ENCODE assay signal across 1 cellular context in the genomic region with DNA sequence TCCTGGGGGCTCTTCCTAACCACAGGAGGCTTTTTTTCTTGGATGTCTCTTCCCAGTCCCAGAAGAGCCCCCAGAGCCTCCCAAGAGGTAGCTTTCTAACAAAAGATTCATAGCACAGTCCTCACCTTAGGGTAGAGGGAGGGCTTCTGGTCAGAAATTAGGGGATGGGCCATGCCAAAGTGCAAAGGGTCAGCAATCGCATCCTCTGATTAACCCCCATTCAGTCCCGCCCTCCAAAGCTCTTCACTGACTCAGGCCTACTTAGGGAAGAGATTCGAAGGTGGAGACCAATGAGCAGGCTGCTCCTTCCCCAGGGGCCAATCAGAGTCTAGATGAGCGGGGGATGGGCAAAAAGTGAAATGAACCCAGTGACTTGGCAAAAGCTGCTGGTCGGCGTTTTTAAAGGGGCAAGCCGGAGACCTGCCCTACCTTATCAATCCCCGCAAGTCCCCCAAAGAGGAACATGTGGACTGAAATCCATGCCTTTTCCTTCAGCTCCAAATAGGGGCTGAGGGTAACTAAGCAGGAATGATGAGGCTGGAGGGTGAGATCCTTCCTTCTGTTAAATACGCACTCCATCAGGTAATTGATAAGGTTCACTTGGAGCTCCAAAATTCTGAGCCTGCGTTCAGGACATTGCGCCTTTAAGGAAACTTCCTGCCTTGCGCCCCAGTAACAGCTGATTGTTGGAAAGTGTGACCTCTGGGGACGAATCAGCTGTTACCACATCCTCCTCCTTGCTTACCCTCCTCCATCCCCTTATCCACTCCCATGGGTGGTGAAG.
TF ChIP-seq lines count a peak whose summit lies in the region.

No MANE protein-coding gene starts in this region.

TF ChIP-seq in HepG2, 621 proteins besides CTCF, POLR2A, EP300 and RAD21 (continued from another document and continues in another):
- TF ChIP-seq, protein P1, sequence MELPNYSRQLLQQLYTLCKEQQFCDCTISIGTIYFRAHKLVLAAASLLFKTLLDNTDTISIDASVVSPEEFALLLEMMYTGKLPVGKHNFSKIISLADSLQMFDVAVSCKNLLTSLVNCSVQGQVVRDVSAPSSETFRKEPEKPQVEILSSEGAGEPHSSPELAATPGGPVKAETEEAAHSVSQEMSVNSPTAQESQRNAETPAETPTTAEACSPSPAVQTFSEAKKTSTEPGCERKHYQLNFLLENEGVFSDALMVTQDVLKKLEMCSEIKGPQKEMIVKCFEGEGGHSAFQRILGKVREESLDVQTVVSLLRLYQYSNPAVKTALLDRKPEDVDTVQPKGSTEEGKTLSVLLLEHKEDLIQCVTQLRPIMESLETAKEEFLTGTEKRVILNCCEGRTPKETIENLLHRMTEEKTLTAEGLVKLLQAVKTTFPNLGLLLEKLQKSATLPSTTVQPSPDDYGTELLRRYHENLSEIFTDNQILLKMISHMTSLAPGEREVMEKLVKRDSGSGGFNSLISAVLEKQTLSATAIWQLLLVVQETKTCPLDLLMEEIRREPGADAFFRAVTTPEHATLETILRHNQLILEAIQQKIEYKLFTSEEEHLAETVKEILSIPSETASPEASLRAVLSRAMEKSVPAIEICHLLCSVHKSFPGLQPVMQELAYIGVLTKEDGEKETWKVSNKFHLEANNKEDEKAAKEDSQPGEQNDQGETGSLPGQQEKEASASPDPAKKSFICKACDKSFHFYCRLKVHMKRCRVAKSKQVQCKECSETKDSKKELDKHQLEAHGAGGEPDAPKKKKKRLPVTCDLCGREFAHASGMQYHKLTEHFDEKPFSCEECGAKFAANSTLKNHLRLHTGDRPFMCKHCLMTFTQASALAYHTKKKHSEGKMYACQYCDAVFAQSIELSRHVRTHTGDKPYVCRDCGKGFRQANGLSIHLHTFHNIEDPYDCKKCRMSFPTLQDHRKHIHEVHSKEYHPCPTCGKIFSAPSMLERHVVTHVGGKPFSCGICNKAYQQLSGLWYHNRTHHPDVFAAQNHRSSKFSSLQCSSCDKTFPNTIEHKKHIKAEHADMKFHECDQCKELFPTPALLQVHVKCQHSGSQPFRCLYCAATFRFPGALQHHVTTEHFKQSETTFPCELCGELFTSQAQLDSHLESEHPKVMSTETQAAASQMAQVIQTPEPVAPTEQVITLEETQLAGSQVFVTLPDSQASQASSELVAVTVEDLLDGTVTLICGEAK (IDR thresholded peaks at IDR 0.05) = no peak
- TF ChIP-seq, protein P1 (CRISPR knock-in tag; IDR thresholded peaks at IDR 0.05) = no peak; the same call in 1 of the 2 replicates
- TF ChIP-seq PAWR (CRISPR knock-in tag; IDR thresholded peaks at IDR 0.05; ENCODE audit: borderline replicate concordance) (no peak), NAIF1 (CRISPR knock-in tag; IDR thresholded peaks at IDR 0.05; ENCODE audit: borderline replicate concordance) (0 out of 2 replicates have a peak, but pooled peaks have one; percentile 51), RFXANK (CRISPR knock-in tag; IDR thresholded peaks at IDR 0.05) (peak; percentile 97), HOXA9 (CRISPR knock-in tag; IDR thresholded peaks at IDR 0.05; ENCODE audit: borderline replicate concordance) (no peak), MAFF (IDR thresholded peaks at IDR 0.05; ENCODE audit: low read depth, low read length) (peak; percentile 85), ZNF772 (CRISPR knock-in tag; IDR thresholded peaks at IDR 0.05) (no peak), ZNF564 (CRISPR knock-in tag; IDR thresholded peaks at IDR 0.05) (no peak), ZNF652 (CRISPR knock-in tag; IDR thresholded peaks at IDR 0.05; ENCODE audit: borderline replicate concordance, low read depth) (peak; percentile 25; the same call in 1 of the 2 replicates), ZNF496 (CRISPR knock-in tag; IDR thresholded peaks at IDR 0.05; ENCODE audit: insufficient replicate concordance) (no peak), BHLHE40 (IDR thresholded peaks at IDR 0.05; ENCODE audit: low read length) (peak; percentile 55), ZNF501 (CRISPR knock-in tag; IDR thresholded peaks at IDR 0.05) (peak; percentile 0), HNF4A (CRISPR knock-in tag; IDR thresholded peaks at IDR 0.05) (peak; percentile 69), SOX6 (IDR thresholded peaks at IDR 0.05) (no peak), SOX6 (CRISPR knock-in tag; IDR thresholded peaks at IDR 0.05) (no peak), POLR2AphosphoS5 (IDR thresholded peaks at IDR 0.05; ENCODE audit: low read depth, low read length) (peak; percentile 65), STAG1 (CRISPR knock-in tag; IDR thresholded peaks at IDR 0.05) (no peak), U2AF2 (IDR thresholded peaks at IDR 0.05; ENCODE audit: low read depth, low read length) (no peak), SMARCC2 (IDR thresholded peaks at IDR 0.05) (no peak), SOX13 (IDR thresholded peaks at IDR 0.05) (no peak; the same call in 1 of the 2 replicates), SOX13 (CRISPR knock-in tag; conservative IDR thresholded peaks at IDR 0.05 in 1 of 2, IDR thresholded peaks at IDR 0.05 in 1 of 2) (peak in 1 of 2 experiments; percentile 21; a peak in 1 of 4 replicates), ZBTB7A (CRISPR knock-in tag; IDR thresholded peaks at IDR 0.05) (0 out of 2 replicates have a peak, but pooled peaks have one; percentile 8), ZNF230 (CRISPR knock-in tag; IDR thresholded peaks at IDR 0.05) (no peak; the same call in 1 of the 2 replicates), RXRA (CRISPR knock-in tag; IDR thresholded peaks at IDR 0.05) (peak; percentile 37), MIXL1 (CRISPR knock-in tag; IDR thresholded peaks at IDR 0.05) (no peak), ZNF883 (CRISPR knock-in tag; IDR thresholded peaks at IDR 0.05; ENCODE audit: not compliant biosample characterization) (no peak), ZNF850 (CRISPR knock-in tag; conservative IDR thresholded peaks at IDR 0.05) (no peak), NCOA1 (CRISPR knock-in tag; IDR thresholded peaks at IDR 0.05) (no peak)
- TF ChIP-seq, protein P2, sequence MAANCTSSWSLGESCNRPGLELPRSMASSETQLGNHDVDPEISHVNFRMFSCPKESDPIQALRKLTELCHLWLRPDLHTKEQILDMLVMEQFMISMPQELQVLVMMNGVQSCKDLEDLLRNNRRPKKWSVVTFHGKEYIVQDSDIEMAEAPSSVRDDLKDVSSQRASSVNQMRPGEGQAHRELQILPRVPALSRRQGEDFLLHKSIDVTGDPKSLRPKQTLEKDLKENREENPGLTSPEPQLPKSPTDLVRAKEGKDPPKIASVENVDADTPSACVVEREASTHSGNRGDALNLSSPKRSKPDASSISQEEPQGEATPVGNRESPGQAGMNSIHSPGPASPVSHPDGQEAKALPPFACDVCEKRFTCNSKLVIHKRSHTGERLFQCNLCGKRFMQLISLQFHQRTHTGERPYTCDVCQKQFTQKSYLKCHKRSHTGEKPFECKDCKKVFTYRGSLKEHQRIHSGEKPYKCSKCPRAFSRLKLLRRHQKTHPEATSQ (CRISPR knock-in tag; IDR thresholded peaks at IDR 0.05; ENCODE audit: borderline replicate concordance) = no peak
- TF ChIP-seq, protein P3, sequence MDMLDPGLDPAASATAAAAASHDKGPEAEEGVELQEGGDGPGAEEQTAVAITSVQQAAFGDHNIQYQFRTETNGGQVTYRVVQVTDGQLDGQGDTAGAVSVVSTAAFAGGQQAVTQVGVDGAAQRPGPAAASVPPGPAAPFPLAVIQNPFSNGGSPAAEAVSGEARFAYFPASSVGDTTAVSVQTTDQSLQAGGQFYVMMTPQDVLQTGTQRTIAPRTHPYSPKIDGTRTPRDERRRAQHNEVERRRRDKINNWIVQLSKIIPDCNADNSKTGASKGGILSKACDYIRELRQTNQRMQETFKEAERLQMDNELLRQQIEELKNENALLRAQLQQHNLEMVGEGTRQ (IDR thresholded peaks at IDR 0.05; ENCODE audit: low read depth, low read length) = peak; percentile 72
- TF ChIP-seq, protein P3 (CRISPR knock-in tag; IDR thresholded peaks at IDR 0.05; ENCODE audit: borderline replicate concordance) = no peak; the same call in 1 of the 2 replicates
- TF ChIP-seq, protein P4, sequence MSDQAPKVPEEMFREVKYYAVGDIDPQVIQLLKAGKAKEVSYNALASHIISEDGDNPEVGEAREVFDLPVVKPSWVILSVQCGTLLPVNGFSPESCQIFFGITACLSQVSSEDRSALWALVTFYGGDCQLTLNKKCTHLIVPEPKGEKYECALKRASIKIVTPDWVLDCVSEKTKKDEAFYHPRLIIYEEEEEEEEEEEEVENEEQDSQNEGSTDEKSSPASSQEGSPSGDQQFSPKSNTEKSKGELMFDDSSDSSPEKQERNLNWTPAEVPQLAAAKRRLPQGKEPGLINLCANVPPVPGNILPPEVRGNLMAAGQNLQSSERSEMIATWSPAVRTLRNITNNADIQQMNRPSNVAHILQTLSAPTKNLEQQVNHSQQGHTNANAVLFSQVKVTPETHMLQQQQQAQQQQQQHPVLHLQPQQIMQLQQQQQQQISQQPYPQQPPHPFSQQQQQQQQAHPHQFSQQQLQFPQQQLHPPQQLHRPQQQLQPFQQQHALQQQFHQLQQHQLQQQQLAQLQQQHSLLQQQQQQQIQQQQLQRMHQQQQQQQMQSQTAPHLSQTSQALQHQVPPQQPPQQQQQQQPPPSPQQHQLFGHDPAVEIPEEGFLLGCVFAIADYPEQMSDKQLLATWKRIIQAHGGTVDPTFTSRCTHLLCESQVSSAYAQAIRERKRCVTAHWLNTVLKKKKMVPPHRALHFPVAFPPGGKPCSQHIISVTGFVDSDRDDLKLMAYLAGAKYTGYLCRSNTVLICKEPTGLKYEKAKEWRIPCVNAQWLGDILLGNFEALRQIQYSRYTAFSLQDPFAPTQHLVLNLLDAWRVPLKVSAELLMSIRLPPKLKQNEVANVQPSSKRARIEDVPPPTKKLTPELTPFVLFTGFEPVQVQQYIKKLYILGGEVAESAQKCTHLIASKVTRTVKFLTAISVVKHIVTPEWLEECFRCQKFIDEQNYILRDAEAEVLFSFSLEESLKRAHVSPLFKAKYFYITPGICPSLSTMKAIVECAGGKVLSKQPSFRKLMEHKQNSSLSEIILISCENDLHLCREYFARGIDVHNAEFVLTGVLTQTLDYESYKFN (CRISPR knock-in tag; conservative IDR thresholded peaks at IDR 0.05) = peak; percentile 44; the same call in 1 of the 2 replicates
- TF ChIP-seq, protein P5, sequence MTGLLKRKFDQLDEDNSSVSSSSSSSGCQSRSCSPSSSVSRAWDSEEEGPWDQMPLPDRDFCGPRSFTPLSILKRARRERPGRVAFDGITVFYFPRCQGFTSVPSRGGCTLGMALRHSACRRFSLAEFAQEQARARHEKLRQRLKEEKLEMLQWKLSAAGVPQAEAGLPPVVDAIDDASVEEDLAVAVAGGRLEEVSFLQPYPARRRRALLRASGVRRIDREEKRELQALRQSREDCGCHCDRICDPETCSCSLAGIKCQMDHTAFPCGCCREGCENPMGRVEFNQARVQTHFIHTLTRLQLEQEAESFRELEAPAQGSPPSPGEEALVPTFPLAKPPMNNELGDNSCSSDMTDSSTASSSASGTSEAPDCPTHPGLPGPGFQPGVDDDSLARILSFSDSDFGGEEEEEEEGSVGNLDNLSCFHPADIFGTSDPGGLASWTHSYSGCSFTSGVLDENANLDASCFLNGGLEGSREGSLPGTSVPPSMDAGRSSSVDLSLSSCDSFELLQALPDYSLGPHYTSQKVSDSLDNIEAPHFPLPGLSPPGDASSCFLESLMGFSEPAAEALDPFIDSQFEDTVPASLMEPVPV (CRISPR knock-in tag; IDR thresholded peaks at IDR 0.05) = 0 out of 2 replicates have a peak, but pooled peaks have one; percentile 23
- TF ChIP-seq, protein P6, sequence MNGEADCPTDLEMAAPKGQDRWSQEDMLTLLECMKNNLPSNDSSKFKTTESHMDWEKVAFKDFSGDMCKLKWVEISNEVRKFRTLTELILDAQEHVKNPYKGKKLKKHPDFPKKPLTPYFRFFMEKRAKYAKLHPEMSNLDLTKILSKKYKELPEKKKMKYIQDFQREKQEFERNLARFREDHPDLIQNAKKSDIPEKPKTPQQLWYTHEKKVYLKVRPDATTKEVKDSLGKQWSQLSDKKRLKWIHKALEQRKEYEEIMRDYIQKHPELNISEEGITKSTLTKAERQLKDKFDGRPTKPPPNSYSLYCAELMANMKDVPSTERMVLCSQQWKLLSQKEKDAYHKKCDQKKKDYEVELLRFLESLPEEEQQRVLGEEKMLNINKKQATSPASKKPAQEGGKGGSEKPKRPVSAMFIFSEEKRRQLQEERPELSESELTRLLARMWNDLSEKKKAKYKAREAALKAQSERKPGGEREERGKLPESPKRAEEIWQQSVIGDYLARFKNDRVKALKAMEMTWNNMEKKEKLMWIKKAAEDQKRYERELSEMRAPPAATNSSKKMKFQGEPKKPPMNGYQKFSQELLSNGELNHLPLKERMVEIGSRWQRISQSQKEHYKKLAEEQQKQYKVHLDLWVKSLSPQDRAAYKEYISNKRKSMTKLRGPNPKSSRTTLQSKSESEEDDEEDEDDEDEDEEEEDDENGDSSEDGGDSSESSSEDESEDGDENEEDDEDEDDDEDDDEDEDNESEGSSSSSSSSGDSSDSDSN (CRISPR knock-in tag; IDR thresholded peaks at IDR 0.05) = 0 out of 2 replicates have a peak, but pooled peaks have one; percentile 13
- TF ChIP-seq, protein P7, sequence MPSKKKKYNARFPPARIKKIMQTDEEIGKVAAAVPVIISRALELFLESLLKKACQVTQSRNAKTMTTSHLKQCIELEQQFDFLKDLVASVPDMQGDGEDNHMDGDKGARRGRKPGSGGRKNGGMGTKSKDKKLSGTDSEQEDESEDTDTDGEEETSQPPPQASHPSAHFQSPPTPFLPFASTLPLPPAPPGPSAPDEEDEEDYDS (CRISPR knock-in tag; IDR thresholded peaks at IDR 0.05) = peak; percentile 89
